In the genomic region with DNA sequence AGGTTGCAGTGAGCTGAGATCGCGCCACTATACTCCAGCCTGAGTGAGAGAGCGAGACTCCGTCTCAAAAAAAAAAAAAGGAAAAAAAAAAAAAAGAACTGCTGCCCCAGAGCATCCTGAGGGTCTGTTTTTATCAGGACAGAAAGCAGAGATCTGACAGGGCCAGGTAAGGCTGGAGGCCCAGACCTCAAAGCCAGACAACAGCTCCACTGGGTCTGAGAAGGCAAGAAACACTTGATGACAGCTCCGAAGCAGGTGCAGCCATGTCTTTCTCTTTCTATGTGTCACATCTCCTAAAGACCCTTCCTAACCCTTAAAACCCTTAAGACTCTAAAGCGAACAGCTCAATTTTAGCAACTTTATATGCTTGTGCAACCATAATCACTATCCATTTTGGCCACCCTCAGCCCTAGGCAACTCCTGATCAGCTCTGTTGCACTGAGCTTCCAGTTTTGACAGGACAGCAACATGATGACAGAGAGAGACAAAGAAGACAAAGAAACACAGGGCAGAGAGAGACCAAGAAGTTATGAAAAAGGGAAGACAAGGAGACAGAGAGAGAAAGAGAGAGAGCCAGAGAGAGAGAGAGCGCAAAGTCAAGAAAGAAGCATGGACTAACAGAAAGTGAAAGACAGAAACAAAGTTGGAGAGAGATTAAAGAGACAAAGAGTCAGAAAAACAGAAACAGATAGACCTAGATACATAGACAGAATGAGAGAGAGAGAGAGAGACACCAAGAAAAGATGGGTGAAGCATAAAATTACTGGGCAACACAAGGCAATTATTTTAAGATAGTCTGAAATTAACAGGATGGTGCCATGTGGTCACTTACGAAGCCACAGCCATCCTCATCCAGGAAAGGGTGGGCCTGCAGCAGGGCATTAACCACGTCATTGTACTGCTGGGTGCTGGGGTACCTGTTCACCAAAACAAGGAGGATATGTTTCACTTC, we compare ENCODE assay signal across 13 cellular contexts. TPM values are rescaled to one million over a fixed set of nuclear protein-coding genes. Genes with fewer than 3 reads are reported as not detected.
DNase-seq lines count a peak whose midpoint lies in the region; ATAC-seq lines count a peak whose summit lies in the region.
"Had no signal": no experiment of that assay in that cellular context is flagged by ENCODE, and none has a peak within 500 bp of the region (broad histone marks: within the 10 kb centered on the region; RNA-seq: fewer than 3 reads in every experiment).

No MANE protein-coding gene starts in this region.

- H3K4me1 ChIP-seq in BLaER1 (0 out of 2 replicates have a peak, but pooled peaks cover 5% of the 10 kb centered on the region), mesodermal cell (ENCODE audit: control insufficient read depth, insufficient read depth, low read length, poor library complexity, severe bottlenecking) (no peaks in the 10 kb centered on the region)

- peaks cover 39% of the 10 kb centered on the region for H3K36me3 Mint-ChIP-seq in activated CD8-positive, alpha-beta T cell treated with anti-CD3 and anti-CD28 coated beads, Interleukin-2, amount 10 ng/mL, durations not matched to agents 7 days and 5 days (ENCODE audit: low read depth)
- H3K36me3 Mint-ChIP-seq: CD14-positive monocyte had no signal

- peak; percentile 75 for DNase-seq in activated CD8-positive, alpha-beta T cell treated with anti-CD3 and anti-CD28 coated beads, Interleukin-2, amount 10 ng/mL, durations not matched to agents 7 days and 5 days
- no peak for DNase-seq in GF-D8 (lab: John Stamatoyannopoulos, UW)
- DNase-seq in NCI-H2196 (lab: John Stamatoyannopoulos, UW; ENCODE audit: unreplicated experiment), result no peak
- DNase-seq in medulla oblongata (ENCODE audit: extremely low spot score), result no peak
- DNase-seq: cortex of kidney, GOT3, NCI-H2107 had no signal

- H3K4me3 Mint-ChIP-seq in activated CD8-positive, alpha-beta T cell treated with anti-CD3 and anti-CD28 coated beads, Interleukin-2, amount 10 ng/mL, durations not matched to agents 7 days and 5 days, result peak overlapping the region; percentile 47
- H3K4me3 Mint-ChIP-seq: nephron had no signal

- no peak overlapping the region for H3K4me3 ChIP-seq in BLaER1
- H3K4me3 ChIP-seq in mesodermal cell (ENCODE audit: extremely low read depth, insufficient read depth, low read length, poor library complexity, severe bottlenecking), result no peak overlapping the region

- WGBS in mesodermal cell (ENCODE audit: insufficient coverage in 2 of 2), 2 experiments, result 93 to 94% methylated on average over 6 to 9 of the region's 9 CpGs

- H3K27me3 ChIP-seq in BLaER1, result no peaks in the 10 kb centered on the region

- peaks cover 6% of the 10 kb centered on the region for H3K9me3 Mint-ChIP-seq in activated CD8-positive, alpha-beta T cell treated with anti-CD3 and anti-CD28 coated beads, Interleukin-2, amount 10 ng/mL, durations not matched to agents 7 days and 5 days (ENCODE audit: insufficient read depth)
- H3K9me3 Mint-ChIP-seq: nephron had no signal

- H3K9me3 ChIP-seq in BLaER1, result no peaks in the 10 kb centered on the region
- no peaks in the 10 kb centered on the region for H3K9me3 ChIP-seq in mesodermal cell (ENCODE audit: control insufficient read depth, low read length)

- CTCF ChIA-PET in activated CD8-positive, alpha-beta T cell treated with anti-CD3 and anti-CD28 coated beads, Interleukin-2, amount 10 ng/mL, durations not matched to agents 7 days and 5 days (lab: Charles Lee), result interaction anchor here (0.9 to 3.0 kb wide), 5 partner anchors 11 to 99 kb away, joined by 3 to 8 read pairs (median 5); no protein-coding TSS in a partner anchor

- peaks cover 54% of the 10 kb centered on the region for H3K4me1 Mint-ChIP-seq in activated CD8-positive, alpha-beta T cell treated with anti-CD3 and anti-CD28 coated beads, Interleukin-2, amount 10 ng/mL, durations not matched to agents 7 days and 5 days (ENCODE audit: low read depth)
- H3K4me1 Mint-ChIP-seq: nephron had no signal

- POLR2A ChIA-PET in activated CD8-positive, alpha-beta T cell treated with anti-CD3 and anti-CD28 coated beads, Interleukin-2, amount 10 ng/mL, durations not matched to agents 7 days and 5 days (lab: Charles Lee), result interaction anchor here (0.7 to 0.9 kb wide), 2 partner anchors 40 to 107 kb away, joined by 3 to 4 read pairs; no protein-coding TSS in a partner anchor

- ATAC-seq in GM18861 (IDR thresholded peaks at IDR 0.05; ENCODE audit: unreplicated experiment) (peak; percentile 65), GM21390 (IDR thresholded peaks at IDR 0.05; ENCODE audit: unreplicated experiment) (no peak)
- ATAC-seq in activated CD8-positive, alpha-beta T cell treated with anti-CD3 and anti-CD28 coated beads, Interleukin-2, amount 10 ng/mL, durations not matched to agents 7 days and 5 days, result peak; percentile 92

- no peaks in the 10 kb centered on the region for H4K20me1 ChIP-seq in BLaER1

- H3K27ac Mint-ChIP-seq in activated CD8-positive, alpha-beta T cell treated with anti-CD3 and anti-CD28 coated beads, Interleukin-2, amount 10 ng/mL, durations not matched to agents 7 days and 5 days, result peak overlapping the region; percentile 89
- H3K27ac Mint-ChIP-seq: nephron had no signal

- no peaks in the 10 kb centered on the region for H3K36me3 ChIP-seq in BLaER1
- H3K36me3 ChIP-seq in mesodermal cell (ENCODE audit: control insufficient read depth, insufficient read depth, low read length), result no peaks in the 10 kb centered on the region

- H3K27ac ChIP-seq in BLaER1 (no peak overlapping the region), mesodermal cell (ENCODE audit: low read depth, low read length, severe bottlenecking) (peak overlapping the region; percentile 57)

- H3K27me3 Mint-ChIP-seq in activated CD8-positive, alpha-beta T cell treated with anti-CD3 and anti-CD28 coated beads, Interleukin-2, amount 10 ng/mL, durations not matched to agents 7 days and 5 days (ENCODE audit: low read depth), result no peaks in the 10 kb centered on the region

- no peak overlapping the region for H3K9ac ChIP-seq in BLaER1

- H3K4me2 ChIP-seq in BLaER1, result peak overlapping the region; percentile 37; the same call in 1 of the 2 replicates

RNA-seq across cellular contexts. Expression of gene SAMD3, which starts 39.2 kb away (rescaled TPM):
- total RNA-seq in activated CD8-positive, alpha-beta T cell treated with anti-CD3 and anti-CD28 coated beads, Interleukin-2, amount 10 ng/mL, durations not matched to agents 7 days and 5 days, result 10 to 100 TPM; 22.1 to 28.9 TPM
- 1.2 TPM for polyA plus RNA-seq in mesodermal cell (2013, experiment 1 of 2)
- 2.4 TPM for polyA plus RNA-seq in mesodermal cell (2013, experiment 2 of 2)
